9 cellular contexts compared by ENCODE assay signal in genomic region chr9:131500377-131500776, GRCh38. TPM values are rescaled to one million over a fixed set of nuclear protein-coding genes. Genes with fewer than 3 reads are reported as not detected.
DNase-seq lines count a peak whose midpoint lies in the region; ATAC-seq and TF ChIP-seq lines count a peak whose summit lies in the region.
"Had no signal": no experiment of that assay in that cellular context is flagged by ENCODE, and none has a peak within 500 bp of the region (broad histone marks: within the 10 kb centered on the region; RNA-seq: fewer than 3 reads in every experiment).

No MANE protein-coding gene starts in this region.

- H3K36me3 ChIP-seq in adrenal gland (replicated peaks in 1 of 2): peaks cover 0 to 44% of the 10 kb centered on the region in 2 donors

- DNase-seq in T-helper 2 cell: peak in 4 of 5 experiments; percentile 58 to 91 (median 75)
- DNase-seq in activated T-helper 1 cell treated with anti-CD3 and anti-CD28 coated beads, Interleukin-12 subunit alpha, Interleukin-12 subunit beta, Interleukin-2, Interleukin-4 antibody, amounts not matched to agents 30 ng/mL and 10 ng/mL and 1 ng/mL, durations not matched to agents 14 hours and 24 hours and 36 hours (ENCODE audit: low spot score): peak; percentile 65
- DNase-seq in nephron progenitor cell: no peak
- peak; percentile 66 for DNase-seq in stimulated activated naive CD8-positive, alpha-beta T cell treated with anti-CD3 and anti-CD28 coated beads, Interleukin-15, Interleukin-2, amounts not matched to agents 100 U/mL and 50 U/mL, for 24 hours
- no peak for DNase-seq in omental fat pad (ENCODE audit: low spot score)
- DNase-seq in adrenal gland: no peak

- intact Hi-C loops in activated T-helper 1 cell treated with anti-CD3 and anti-CD28 coated beads, Interleukin-12 subunit alpha, Interleukin-12 subunit beta, Interleukin-2, Interleukin-4 antibody, amounts not matched to agents 30 ng/mL and 10 ng/mL and 1 ng/mL, durations not matched to agents 14 hours and 24 hours and 36 hours (cut with micrococcal nuclease): loop anchor here (1.0 to 5.0 kb wide), 8 partner anchors 31 to 852 kb away; partner anchors contain the start of genes SETX and UCK1
- intact Hi-C loops in adrenal gland (cut with DNase I): loop anchor here in 1 of 2 donors (10.0 kb wide), 1 partner anchor 244 kb away; the partner anchor contains the start of gene RAPGEF1

- peaks cover 48% of the 10 kb centered on the region for H3K4me1 Mint-ChIP-seq in activated T-helper 1 cell treated with anti-CD3 and anti-CD28 coated beads, Interleukin-12 subunit alpha, Interleukin-12 subunit beta, Interleukin-2, Interleukin-4 antibody, amounts not matched to agents 30 ng/mL and 10 ng/mL and 1 ng/mL, durations not matched to agents 14 hours and 24 hours and 36 hours (ENCODE audit: low read depth)
- peaks cover 48% of the 10 kb centered on the region for H3K4me1 Mint-ChIP-seq in nephron progenitor cell

- no peaks in the 10 kb centered on the region for H3K9me3 ChIP-seq in adrenal gland (replicated peaks in 1 of 3)

- peak; percentile 56 for ATAC-seq in stimulated activated naive CD8-positive, alpha-beta T cell treated with anti-CD3 and anti-CD28 coated beads, Interleukin-15, Interleukin-2, amounts not matched to agents 100 U/mL and 50 U/mL, for 24 hours
- no peak for ATAC-seq in GM18867 (IDR thresholded peaks at IDR 0.05; ENCODE audit: unreplicated experiment)
- no peak for ATAC-seq in omental fat pad (ENCODE audit: low FRiP score)

- H3K27me3 ChIP-seq in adrenal gland: no peaks in the 10 kb centered on the region

- TF ChIP-seq POLR2A in adrenal gland (IDR thresholded peaks at IDR 0.05): no peak

- H3K36me3 Mint-ChIP-seq in activated T-helper 1 cell treated with anti-CD3 and anti-CD28 coated beads, Interleukin-12 subunit alpha, Interleukin-12 subunit beta, Interleukin-2, Interleukin-4 antibody, amounts not matched to agents 30 ng/mL and 10 ng/mL and 1 ng/mL, durations not matched to agents 14 hours and 24 hours and 36 hours (ENCODE audit: low read depth): peaks cover 23% of the 10 kb centered on the region
- H3K36me3 Mint-ChIP-seq in nephron progenitor cell (ENCODE audit: low read depth): peaks cover 47% of the 10 kb centered on the region

- no peaks in the 10 kb centered on the region for H3K27me3 Mint-ChIP-seq in activated T-helper 1 cell treated with anti-CD3 and anti-CD28 coated beads, Interleukin-12 subunit alpha, Interleukin-12 subunit beta, Interleukin-2, Interleukin-4 antibody, amounts not matched to agents 30 ng/mL and 10 ng/mL and 1 ng/mL, durations not matched to agents 14 hours and 24 hours and 36 hours (ENCODE audit: insufficient read depth)
- peaks cover 3% of the 10 kb centered on the region for H3K27me3 Mint-ChIP-seq in nephron progenitor cell (ENCODE audit: low read depth, poor library complexity)

- peak overlapping the region; percentile 93 for H3K27ac Mint-ChIP-seq in activated T-helper 1 cell treated with anti-CD3 and anti-CD28 coated beads, Interleukin-12 subunit alpha, Interleukin-12 subunit beta, Interleukin-2, Interleukin-4 antibody, amounts not matched to agents 30 ng/mL and 10 ng/mL and 1 ng/mL, durations not matched to agents 14 hours and 24 hours and 36 hours
- peak overlapping the region; percentile 86 for H3K27ac Mint-ChIP-seq in nephron progenitor cell
- H3K27ac Mint-ChIP-seq: dendritic cell treated with granulocyte-macrophage colony-stimulating factor and Interleukin-4, amounts not matched to agents 40 ng/mL and 50 ng/mL, for 4 days had no signal

- H3K9me3 Mint-ChIP-seq in activated T-helper 1 cell treated with anti-CD3 and anti-CD28 coated beads, Interleukin-12 subunit alpha, Interleukin-12 subunit beta, Interleukin-2, Interleukin-4 antibody, amounts not matched to agents 30 ng/mL and 10 ng/mL and 1 ng/mL, durations not matched to agents 14 hours and 24 hours and 36 hours: no peaks in the 10 kb centered on the region
- H3K9me3 Mint-ChIP-seq in nephron progenitor cell: no peaks in the 10 kb centered on the region
- H3K9me3 Mint-ChIP-seq: dendritic cell treated with granulocyte-macrophage colony-stimulating factor and Interleukin-4, amounts not matched to agents 40 ng/mL and 50 ng/mL, for 4 days had no signal

- H3K27ac ChIP-seq in adrenal gland: no peak overlapping the region

- TF ChIP-seq CTCF in nephron progenitor cell (IDR thresholded peaks at IDR 0.05): no peak
- no peak for TF ChIP-seq CTCF in omental fat pad (IDR thresholded peaks at IDR 0.05)
- no peak for TF ChIP-seq CTCF in adrenal gland (IDR thresholded peaks at IDR 0.05)

- H3K4me1 ChIP-seq in adrenal gland (replicated peaks in 1 of 2): peaks cover 9 to 11% of the 10 kb centered on the region in 2 donors

- H3K4me3 ChIP-seq in adrenal gland: no peak overlapping the region

- 76 to 81% (median 79%) methylated on average over 12 of the region's 12 CpGs for WGBS in adrenal gland, 4 donors

- H3K4me3 Mint-ChIP-seq in activated T-helper 1 cell treated with anti-CD3 and anti-CD28 coated beads, Interleukin-12 subunit alpha, Interleukin-12 subunit beta, Interleukin-2, Interleukin-4 antibody, amounts not matched to agents 30 ng/mL and 10 ng/mL and 1 ng/mL, durations not matched to agents 14 hours and 24 hours and 36 hours: peak overlapping the region; percentile 83
- H3K4me3 Mint-ChIP-seq in nephron progenitor cell: no peak overlapping the region
- H3K4me3 Mint-ChIP-seq: dendritic cell treated with granulocyte-macrophage colony-stimulating factor and Interleukin-4, amounts not matched to agents 40 ng/mL and 50 ng/mL, for 4 days had no signal

RNA-seq across cellular contexts. Expression of gene POMT1, which starts 2.3 kb away (rescaled TPM):
- 39.1 and 39.3 TPM in 2 replicates for total RNA-seq in activated T-helper 1 cell treated with anti-CD3 and anti-CD28 coated beads, Interleukin-12 subunit alpha, Interleukin-12 subunit beta, Interleukin-2, Interleukin-4 antibody, amounts not matched to agents 30 ng/mL and 10 ng/mL and 1 ng/mL, durations not matched to agents 14 hours and 24 hours and 36 hours
- total RNA-seq in omental fat pad (10 to 100 TPM; 18.7 to 23.5 (median 19.7) TPM), adrenal gland (10 to 100 TPM; 21.3 to 47.5 (median 32.2) TPM)
- polyA plus RNA-seq in adrenal gland: 10 to 100 TPM; 10.1 to 60.9 (median 59.5) TPM

RNA-seq across cellular contexts. Expression of gene UCK1, which starts 30.7 kb away (rescaled TPM):
- 26.9 and 28.0 TPM in 2 replicates for total RNA-seq in activated T-helper 1 cell treated with anti-CD3 and anti-CD28 coated beads, Interleukin-12 subunit alpha, Interleukin-12 subunit beta, Interleukin-2, Interleukin-4 antibody, amounts not matched to agents 30 ng/mL and 10 ng/mL and 1 ng/mL, durations not matched to agents 14 hours and 24 hours and 36 hours
- total RNA-seq in omental fat pad (10 to 100 TPM; 25.0 to 38.5 (median 32.7) TPM), adrenal gland (10 to 100 TPM; 27.4 to 97.0 (median 34.7) TPM)
- 10 to 100 TPM; 17.9 to 63.9 (median 55.2) TPM for polyA plus RNA-seq in adrenal gland

RNA-seq across cellular contexts. Expression of gene PRRT1B, which starts 44.9 kb away (rescaled TPM):
- total RNA-seq in activated T-helper 1 cell treated with anti-CD3 and anti-CD28 coated beads, Interleukin-12 subunit alpha, Interleukin-12 subunit beta, Interleukin-2, Interleukin-4 antibody, amounts not matched to agents 30 ng/mL and 10 ng/mL and 1 ng/mL, durations not matched to agents 14 hours and 24 hours and 36 hours: not detected in 2 replicates
- total RNA-seq in omental fat pad (not detected), adrenal gland (not detected)
- polyA plus RNA-seq in adrenal gland: not detected
- total RNA-seq: lung microvascular endothelial cell had no signal

Comparison
In these comparisons a context has a peak if more than half of its experiments do, and no peak if none do; other contexts are left out.
1. DNase-seq: peak in T-helper 2 cell (4 of 5), activated T-helper 1 cell treated with anti-CD3 and anti-CD28 coated beads, Interleukin-12 subunit alpha, Interleukin-12 subunit beta, Interleukin-2, Interleukin-4 antibody, amounts not matched to agents 30 ng/mL and 10 ng/mL and 1 ng/mL, durations not matched to agents 14 hours and 24 hours and 36 hours (single experiment) and stimulated activated naive CD8-positive, alpha-beta T cell treated with anti-CD3 and anti-CD28 coated beads, Interleukin-15, Interleukin-2, amounts not matched to agents 100 U/mL and 50 U/mL, for 24 hours (single experiment); none in nephron progenitor cell (single experiment), omental fat pad (single experiment) and adrenal gland (0 of 7).